14 cellular contexts compared by ENCODE assay signal in genomic region chr1:186272486-186272885, GRCh38. TPM values are rescaled to one million over a fixed set of nuclear protein-coding genes. Genes with fewer than 3 reads are reported as not detected.
DNase-seq lines count a peak whose midpoint lies in the region; ATAC-seq and TF ChIP-seq lines count a peak whose summit lies in the region.
"Had no signal": no experiment of that assay in that cellular context is flagged by ENCODE, and none has a peak within 500 bp of the region (broad histone marks: within the 10 kb centered on the region; RNA-seq: fewer than 3 reads in every experiment).

No MANE protein-coding gene starts in this region.

- no peak overlapping the region for H3K4me3 Mint-ChIP-seq in activated T-cell treated with anti-CD3 and anti-CD28 coated beads, Interleukin-2, amount 50 U/mL, for 72 hours
- H3K4me3 Mint-ChIP-seq in activated T-helper 17 cell treated with anti-CD3 and anti-CD28 coated beads, Interleukin-2, amount 50 U/mL, for 72 hours: no peak overlapping the region
- H3K4me3 Mint-ChIP-seq: activated naive CD8-positive, alpha-beta T cell treated with anti-CD3 and anti-CD28 coated beads, Interleukin-2, amount 10 ng/mL, durations not matched to agents 7 days and 5 days; WTC11 had no signal

- no peak for DNase-seq in activated T-cell treated with anti-CD3 and anti-CD28 coated beads, Interleukin-2, amount 50 U/mL, for 72 hours
- no peak for DNase-seq in activated T-cell treated with anti-CD3 and anti-CD28 coated beads, Interleukin-2, amount 50 U/mL, for 1 hour
- DNase-seq in putamen (ENCODE audit: low spot score) (peak; percentile 26), amniotic stem cell (lab: John Stamatoyannopoulos, UW) (no peak), SIG-M5 (lab: John Stamatoyannopoulos, UW) (no peak), coronary artery (ENCODE audit: low spot score) (no peak)
- DNase-seq: activated naive CD8-positive, alpha-beta T cell treated with anti-CD3 and anti-CD28 coated beads, Interleukin-2, amount 10 ng/mL, durations not matched to agents 7 days and 5 days; MV-4-11; PC-3; stimulated activated CD4-positive, alpha-beta T cell treated with anti-CD3 and anti-CD28 coated beads, Interleukin-4, amount 100 ng/mL, for 1 hour had no signal

- ATAC-seq in activated T-cell treated with anti-CD3 and anti-CD28 coated beads, Interleukin-2, amount 50 U/mL, for 72 hours (replicated peaks in 1 of 2): peak; percentile 81 to 92
- peak; percentile 58 for ATAC-seq in activated T-helper 17 cell treated with anti-CD3 and anti-CD28 coated beads, Interleukin-2, amount 50 U/mL, for 72 hours (replicated peaks)
- ATAC-seq: PC-3 had no signal

- no peaks in the 10 kb centered on the region for H3K36me3 Mint-ChIP-seq in activated T-cell treated with anti-CD3 and anti-CD28 coated beads, Interleukin-2, amount 50 U/mL, for 72 hours (ENCODE audit: insufficient read depth in 2 of 2)
- H3K36me3 Mint-ChIP-seq in activated T-helper 17 cell treated with anti-CD3 and anti-CD28 coated beads, Interleukin-2, amount 50 U/mL, for 72 hours (ENCODE audit: low read depth): no peaks in the 10 kb centered on the region
- H3K36me3 Mint-ChIP-seq: activated naive CD8-positive, alpha-beta T cell treated with anti-CD3 and anti-CD28 coated beads, Interleukin-2, amount 10 ng/mL, durations not matched to agents 7 days and 5 days; WTC11 had no signal

- H3K4me2 ChIP-seq in Loucy (ENCODE audit: low read depth, low read length, poor library complexity, severe bottlenecking): no peak overlapping the region

- no peak overlapping the region for H3K27ac Mint-ChIP-seq in activated T-cell treated with anti-CD3 and anti-CD28 coated beads, Interleukin-2, amount 50 U/mL, for 72 hours
- no peak overlapping the region for H3K27ac Mint-ChIP-seq in activated T-helper 17 cell treated with anti-CD3 and anti-CD28 coated beads, Interleukin-2, amount 50 U/mL, for 72 hours
- H3K27ac Mint-ChIP-seq: activated naive CD8-positive, alpha-beta T cell treated with anti-CD3 and anti-CD28 coated beads, Interleukin-2, amount 10 ng/mL, durations not matched to agents 7 days and 5 days; WTC11 had no signal

- no peaks in the 10 kb centered on the region for H3F3A ChIP-seq in Loucy (ENCODE audit: low read depth)

- no peaks in the 10 kb centered on the region for H3K4me1 ChIP-seq in Loucy (ENCODE audit: insufficient read depth, low read length, poor library complexity, severe bottlenecking)
- H3K4me1 ChIP-seq: tibial nerve had no signal

- H3K9me3 Mint-ChIP-seq in activated T-cell treated with anti-CD3 and anti-CD28 coated beads, Interleukin-2, amount 50 U/mL, for 72 hours: no peaks in the 10 kb centered on the region
- H3K9me3 Mint-ChIP-seq in activated T-helper 17 cell treated with anti-CD3 and anti-CD28 coated beads, Interleukin-2, amount 50 U/mL, for 72 hours: no peaks in the 10 kb centered on the region
- H3K9me3 Mint-ChIP-seq: activated naive CD8-positive, alpha-beta T cell treated with anti-CD3 and anti-CD28 coated beads, Interleukin-2, amount 10 ng/mL, durations not matched to agents 7 days and 5 days had no signal

- H3K9me2 ChIP-seq in Loucy (replicated peaks; ENCODE audit: low read depth, low read length): no peaks in the 10 kb centered on the region

- no peak overlapping the region for H3K4me3 ChIP-seq in Loucy (ENCODE audit: low read length, poor library complexity, severe bottlenecking)
- no peak overlapping the region for H3K4me3 ChIP-seq in coronary artery
- H3K4me3 ChIP-seq: tibial nerve had no signal

- no peaks in the 10 kb centered on the region for H4K20me1 ChIP-seq in Loucy (ENCODE audit: insufficient read depth, low read length, poor library complexity, severe bottlenecking)

- no peak overlapping the region for H3K27ac ChIP-seq in coronary artery
- H3K27ac ChIP-seq: tibial nerve had no signal

- no peaks in the 10 kb centered on the region for H3K36me3 ChIP-seq in Loucy (ENCODE audit: insufficient read depth, low read length)
- H3K36me3 ChIP-seq: tibial nerve had no signal

- no peak overlapping the region for H3K9ac ChIP-seq in Loucy (ENCODE audit: low read depth, low read length, poor library complexity, severe bottlenecking)

- H3K27me3 Mint-ChIP-seq in activated T-cell treated with anti-CD3 and anti-CD28 coated beads, Interleukin-2, amount 50 U/mL, for 72 hours (ENCODE audit: low read depth): no peaks in the 10 kb centered on the region
- H3K27me3 Mint-ChIP-seq in activated T-helper 17 cell treated with anti-CD3 and anti-CD28 coated beads, Interleukin-2, amount 50 U/mL, for 72 hours: no peaks in the 10 kb centered on the region
- H3K27me3 Mint-ChIP-seq: activated naive CD8-positive, alpha-beta T cell treated with anti-CD3 and anti-CD28 coated beads, Interleukin-2, amount 10 ng/mL, durations not matched to agents 7 days and 5 days had no signal

- H3K4me1 Mint-ChIP-seq in activated T-cell treated with anti-CD3 and anti-CD28 coated beads, Interleukin-2, amount 50 U/mL, for 72 hours (ENCODE audit: low read depth): peaks cover 29% of the 10 kb centered on the region
- H3K4me1 Mint-ChIP-seq in activated T-helper 17 cell treated with anti-CD3 and anti-CD28 coated beads, Interleukin-2, amount 50 U/mL, for 72 hours: no peaks in the 10 kb centered on the region
- H3K4me1 Mint-ChIP-seq: activated naive CD8-positive, alpha-beta T cell treated with anti-CD3 and anti-CD28 coated beads, Interleukin-2, amount 10 ng/mL, durations not matched to agents 7 days and 5 days had no signal

- no peaks in the 10 kb centered on the region for H3K27me3 ChIP-seq in Loucy (ENCODE audit: insufficient read depth, low read length, poor library complexity, severe bottlenecking)
- H3K27me3 ChIP-seq: tibial nerve had no signal

- no peaks in the 10 kb centered on the region for H3K9me3 ChIP-seq in Loucy (ENCODE audit: insufficient read depth, low read depth, low read length)
- H3K9me3 ChIP-seq: tibial nerve had no signal

- H2AFZ ChIP-seq in Loucy (ENCODE audit: low read length): no peak overlapping the region

- TF ChIP-seq CTCF in Loucy (conservative IDR thresholded peaks at IDR 0.05; ENCODE audit: low read length) (peak; percentile 35), coronary artery (IDR thresholded peaks at IDR 0.05) (no peak)

- H3K79me2 ChIP-seq in Loucy (ENCODE audit: insufficient read depth, low read length): no peaks in the 10 kb centered on the region

RNA-seq across cellular contexts. Expression of gene PRG4, which starts 23.6 kb away (rescaled TPM):
- 1 to 10 TPM; 1.7 to 8.8 TPM for total RNA-seq in activated T-cell treated with anti-CD3 and anti-CD28 coated beads, Interleukin-2, amount 50 U/mL, for 72 hours
- 1 to 10 TPM; 1.7 to 4.8 TPM for total RNA-seq in activated T-helper 17 cell treated with anti-CD3 and anti-CD28 coated beads, Interleukin-2, amount 50 U/mL, for 72 hours
- total RNA-seq: activated naive CD8-positive, alpha-beta T cell treated with anti-CD3 and anti-CD28 coated beads, Interleukin-2, amount 10 ng/mL, durations not matched to agents 7 days and 5 days; PC-3 had no signal
